In the genomic region with DNA sequence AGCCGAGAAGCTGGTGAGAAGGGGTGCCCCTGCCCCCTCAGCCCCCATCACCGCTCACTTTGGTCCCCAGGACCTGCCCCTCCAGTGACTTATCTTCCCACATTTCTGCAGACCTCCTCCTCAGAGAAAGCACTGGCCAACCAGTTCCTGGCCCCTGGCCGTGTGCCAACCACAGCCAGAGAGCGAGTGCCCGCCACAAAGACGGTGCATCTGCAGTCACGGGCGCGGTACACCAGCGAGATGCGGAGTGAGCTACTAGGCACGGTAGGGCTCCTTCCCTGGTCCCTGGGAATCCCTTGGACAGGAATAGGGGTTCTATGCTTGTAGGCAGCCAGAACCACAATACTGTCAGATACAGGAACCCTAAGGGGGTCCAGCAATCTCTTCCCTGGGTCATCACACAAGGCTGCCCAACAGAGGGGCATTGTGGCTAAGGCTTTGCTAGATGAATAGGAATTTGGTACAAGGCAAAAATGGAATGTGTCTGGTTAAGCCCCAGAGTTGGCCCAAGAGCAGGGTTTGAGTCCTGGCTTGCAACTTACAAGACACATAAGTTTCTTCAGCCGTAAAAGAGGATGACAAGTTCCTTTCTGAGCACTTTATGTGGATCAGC, we compare ENCODE assay signal across 8 cellular contexts. TPM values are rescaled to one million over a fixed set of nuclear protein-coding genes. Genes with fewer than 3 reads are reported as not detected.
A peak's percentile ranks its signal among the peaks of the same experiment; 100 is the strongest.
DNase-seq lines count a peak whose midpoint lies in the region; ATAC-seq and TF ChIP-seq lines count a peak whose summit lies in the region.

No MANE protein-coding gene starts in this region.

- no peaks in the 10 kb centered on the region for H3K9me3 Mint-ChIP-seq in stimulated activated naive CD8-positive, alpha-beta T cell treated with anti-CD3 and anti-CD28 coated beads, Interleukin-15, amount 100 ng/mL, for 72 hours

- H3K27ac Mint-ChIP-seq in stimulated activated naive CD8-positive, alpha-beta T cell treated with anti-CD3 and anti-CD28 coated beads, Interleukin-15, amount 100 ng/mL, for 72 hours: no peak overlapping the region

- H3K4me1 Mint-ChIP-seq in stimulated activated naive CD8-positive, alpha-beta T cell treated with anti-CD3 and anti-CD28 coated beads, Interleukin-15, amount 100 ng/mL, for 72 hours: peaks cover 39% of the 10 kb centered on the region

- peak overlapping the region; percentile 87 to 92 for H3K4me3 Mint-ChIP-seq in stimulated activated naive CD8-positive, alpha-beta T cell treated with anti-CD3 and anti-CD28 coated beads, Interleukin-15, amount 100 ng/mL, for 72 hours

- H3K4me3 ChIP-seq in right atrium auricular region: peak overlapping the region in 1 of 2 donors; percentile 68

- H3K4me1 ChIP-seq in right atrium auricular region: peaks cover 0 to 17% of the 10 kb centered on the region in 2 donors

- no peak for ATAC-seq in stimulated activated naive CD8-positive, alpha-beta T cell treated with anti-CD3 and anti-CD28 coated beads, Interleukin-15, amount 100 ng/mL, for 72 hours
- ATAC-seq in GM21619 (IDR thresholded peaks at IDR 0.05; ENCODE audit: unreplicated experiment): no peak
- ATAC-seq in HG02938 (IDR thresholded peaks at IDR 0.05; ENCODE audit: unreplicated experiment): no peak
- ATAC-seq in HG03520 (IDR thresholded peaks at IDR 0.05; ENCODE audit: unreplicated experiment): no peak

- peaks cover 34% of the 10 kb centered on the region for H3K36me3 ChIP-seq in right atrium auricular region

- peak; percentile 25 for DNase-seq in DMS53 (lab: John Stamatoyannopoulos, UW)
- no peak for DNase-seq in DMS53 treated with DMSO at 0.1 percent for 48 hours (lab: John Stamatoyannopoulos, UW; ENCODE audit: unreplicated experiment)
- DNase-seq in right atrium auricular region (ENCODE audit: low spot score): no peak
- no peak for DNase-seq in stimulated activated naive CD8-positive, alpha-beta T cell treated with anti-CD3 and anti-CD28 coated beads, Interleukin-15, amount 100 ng/mL, for 72 hours

- TF ChIP-seq CTCF in VCaP (conservative IDR thresholded peaks at IDR 0.05) (no peak), right atrium auricular region (IDR thresholded peaks at IDR 0.05) (no peak)

- no peaks in the 10 kb centered on the region for H3K27me3 Mint-ChIP-seq in stimulated activated naive CD8-positive, alpha-beta T cell treated with anti-CD3 and anti-CD28 coated beads, Interleukin-15, amount 100 ng/mL, for 72 hours

- no peaks in the 10 kb centered on the region for H3K27me3 ChIP-seq in right atrium auricular region

- H3K9me3 ChIP-seq in right atrium auricular region: no peaks in the 10 kb centered on the region

- peak overlapping the region; percentile 95 for H3K27ac ChIP-seq in VCaP
- peak overlapping the region; percentile 84 to 92 for H3K27ac ChIP-seq in right atrium auricular region

RNA-seq across cellular contexts. Expression of gene USE1, which starts 1.0 kb away (rescaled TPM):
- 10 to 100 TPM; 17.5 to 18.4 TPM for total RNA-seq in right atrium auricular region

RNA-seq across cellular contexts. Expression of gene OCEL1, which starts 9.9 kb away (rescaled TPM):
- 1 to 10 TPM; 5.9 to 8.2 TPM for total RNA-seq in right atrium auricular region

RNA-seq across cellular contexts. Expression of gene NR2F6, which starts 29.6 kb away (rescaled TPM):
- 10 to 100 TPM; 63.6 to 69.7 TPM for total RNA-seq in right atrium auricular region

RNA-seq across cellular contexts. Expression of gene USHBP1, which starts 48.4 kb away (rescaled TPM):
- total RNA-seq in right atrium auricular region: 1 to 10 TPM; 4.3 to 6.6 TPM

RNA-seq across cellular contexts. Expression of gene BABAM1, which starts 51.1 kb away (rescaled TPM):
- 10 to 100 TPM; 67.9 to 71.7 TPM for total RNA-seq in right atrium auricular region
